22 cellular contexts compared by ENCODE assay signal in the genomic region with DNA sequence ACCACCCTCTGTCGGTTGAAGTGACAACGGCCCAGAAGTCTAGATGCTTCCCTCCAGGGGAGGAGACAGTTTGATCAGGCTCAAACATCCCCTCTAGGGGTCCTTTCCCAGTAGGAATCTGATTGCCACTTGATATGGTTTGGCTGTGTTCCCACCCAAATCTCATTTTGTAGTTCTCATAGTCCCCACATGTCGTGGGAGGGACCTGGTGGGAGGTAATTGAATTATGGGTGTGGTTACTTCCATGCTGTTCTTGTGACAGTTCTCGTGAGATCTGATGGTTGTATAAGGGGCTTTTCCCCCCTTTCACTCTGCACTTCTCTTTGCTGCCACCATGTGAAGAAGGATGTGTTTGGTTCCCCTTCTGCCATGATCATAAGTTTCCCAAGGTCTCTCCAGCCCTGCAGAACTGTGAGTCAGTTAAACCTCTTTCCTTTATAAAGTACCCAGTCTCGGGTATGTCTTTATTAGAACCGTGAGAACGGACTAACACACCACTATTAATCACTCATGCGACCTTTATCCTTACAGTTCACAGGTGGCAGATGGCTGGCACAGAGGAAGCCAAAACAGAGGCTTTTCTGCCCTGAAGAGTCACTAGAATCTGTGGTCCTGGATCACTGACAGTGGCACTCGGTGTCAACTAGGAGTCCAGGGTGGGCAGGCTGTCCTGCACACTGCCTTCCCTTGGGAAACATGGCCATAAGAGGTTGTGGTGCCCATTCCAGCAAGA. TPM values are rescaled to one million over a fixed set of nuclear protein-coding genes. Genes with fewer than 3 reads are reported as not detected.
DNase-seq lines count a peak whose midpoint lies in the region; ATAC-seq and TF ChIP-seq lines count a peak whose summit lies in the region.
"Had no signal": no experiment of that assay in that cellular context is flagged by ENCODE, and none has a peak within 500 bp of the region (broad histone marks: within the 10 kb centered on the region; RNA-seq: fewer than 3 reads in every experiment).

No MANE protein-coding gene starts in this region.

- peaks cover 7% of the 10 kb centered on the region for H3K4me1 Mint-ChIP-seq in brain
- H3K4me1 Mint-ChIP-seq: T-cell had no signal

- peak; percentile 1 for DNase-seq in activated CD4-positive, CD25-positive, alpha-beta regulatory T cell treated with anti-CD3 and anti-CD28 coated beads, Interleukin-2, amount 50 U/mL, for 72 hours
- DNase-seq in activated CD4-positive, CD25-positive, alpha-beta regulatory T cell (lab: John Stamatoyannopoulos, UW) = no peak
- peak; percentile 69 for DNase-seq in NCI-H2171 (lab: John Stamatoyannopoulos, UW)
- peak; percentile 36 for DNase-seq in sigmoid colon
- DNase-seq in medulla oblongata (ENCODE audit: extremely low spot score) = no peak
- DNase-seq in DMS153 treated with DMSO at 0.1 percent for 48 hours (lab: John Stamatoyannopoulos, UW; ENCODE audit: unreplicated experiment) = no peak
- DNase-seq: Calu3; CD4-positive, alpha-beta memory T cell; DMS79; GM23248; HCEC 1CT; Kasumi-1; MG63; NCI-H1048; NCI-H1436; NCI-H2029 treated with DMSO at 0.1 percent for 48 hours; Peyer's patch; T-cell had no signal

- H3K4me3 ChIP-seq in sigmoid colon = no peak overlapping the region
- H3K4me3 ChIP-seq: BLaER1, GM23248, MG63, Peyer's patch, SJSA1 had no signal

- no peak overlapping the region for H3K4me3 Mint-ChIP-seq in brain
- H3K4me3 Mint-ChIP-seq: CD4-positive, alpha-beta memory T cell; T-cell had no signal

- peaks cover 0 to 49% (median 30%) of the 10 kb centered on the region in 4 donors for H3K36me3 ChIP-seq in sigmoid colon

- no peak for TF ChIP-seq POLR2A in sigmoid colon (IDR thresholded peaks at IDR 0.05)

- no peaks in the 10 kb centered on the region for H3K27me3 ChIP-seq in sigmoid colon
- H3K27me3 ChIP-seq: BLaER1, MG63, Peyer's patch, SJSA1 had no signal

- intact Hi-C loops in sigmoid colon (cut with DNase I) = no loop called here

- H3K9me3 ChIP-seq in sigmoid colon = no peaks in the 10 kb centered on the region
- H3K9me3 ChIP-seq: BLaER1, MG63, Peyer's patch, SJSA1 had no signal

- TF ChIP-seq CTCF in brain (conservative IDR thresholded peaks at IDR 0.05) (no peak), sigmoid colon (IDR thresholded peaks at IDR 0.05) (no peak)

- peaks cover 0 to 2% (median 0%) of the 10 kb centered on the region in 5 experiments for H3K9me3 Mint-ChIP-seq in brain
- H3K9me3 Mint-ChIP-seq: CD4-positive, alpha-beta memory T cell; T-cell had no signal

- peaks cover 0 to 23% (median 17%) of the 10 kb centered on the region in 4 donors for H3K4me1 ChIP-seq in sigmoid colon
- H3K4me1 ChIP-seq: Peyer's patch, SJSA1 had no signal

- WGBS in sigmoid colon, 2 donors = 82 to 87% methylated on average over 9 of the region's 9 CpGs

- no peak for TF ChIP-seq EP300 in sigmoid colon (IDR thresholded peaks at IDR 0.05)

- peaks cover 44% of the 10 kb centered on the region for H3K36me3 Mint-ChIP-seq in brain

- H3K27ac ChIP-seq in sigmoid colon = no peak overlapping the region
- H3K27ac ChIP-seq: BLaER1, GM23248, Peyer's patch, SJSA1 had no signal

- H3K27me3 Mint-ChIP-seq in brain = no peaks in the 10 kb centered on the region
- H3K27me3 Mint-ChIP-seq: CD4-positive, alpha-beta memory T cell; T-cell had no signal

- H3K27ac Mint-ChIP-seq in brain = peak overlapping the region; percentile 22 to 98 (median 63)
- H3K27ac Mint-ChIP-seq: T-cell had no signal

- no peak for ATAC-seq in HG03039 (IDR thresholded peaks at IDR 0.05; ENCODE audit: unreplicated experiment)
- ATAC-seq: T-cell had no signal

RNA-seq across cellular contexts. Expression of gene ASPHD2, which starts 21.6 kb away (rescaled TPM):
- polyA plus RNA-seq in brain (ENCODE audit: insufficient read depth, low read depth, low replicate concordance) = 8.0 TPM
- 1 to 10 TPM in 3 of 4 donors, under 1 TPM in 1; 0.83 to 1.6 (median 1.3) TPM for total RNA-seq in sigmoid colon
- 1 to 10 TPM; 1.2 to 3.4 (median 1.8) TPM for polyA plus RNA-seq in sigmoid colon

RNA-seq across cellular contexts. Expression of gene HPS4, which starts 33.0 kb away (rescaled TPM):
- polyA plus RNA-seq in brain (ENCODE audit: insufficient read depth, low read depth, low replicate concordance) (25.0 TPM), sigmoid colon (10 to 100 TPM in 1 of 3 donors, 1 to 10 TPM in 2; 4.8 to 19.0 (median 9.0) TPM)
- total RNA-seq in sigmoid colon = 10 to 100 TPM; 16.0 to 48.7 (median 20.5) TPM

RNA-seq across cellular contexts. Expression of gene SRRD, which starts 33.1 kb away (rescaled TPM):
- polyA plus RNA-seq in brain (ENCODE audit: insufficient read depth, low read depth, low replicate concordance) (17.2 TPM), sigmoid colon (10 to 100 TPM in 1 of 3 donors, 1 to 10 TPM in 2; 4.4 to 10.0 (median 4.8) TPM)
- total RNA-seq in sigmoid colon = 10 to 100 TPM in 3 of 4 donors, 1 to 10 TPM in 1; 10.0 to 17.4 (median 11.3) TPM

Comparison
In these comparisons a context has a peak if more than half of its experiments do, and no peak if none do; other contexts are left out.
1. DNase-seq: peak in activated CD4-positive, CD25-positive, alpha-beta regulatory T cell treated with anti-CD3 and anti-CD28 coated beads, Interleukin-2, amount 50 U/mL, for 72 hours (single experiment), NCI-H2171 (single experiment) and sigmoid colon (single experiment); none in activated CD4-positive, CD25-positive, alpha-beta regulatory T cell (0 of 4), medulla oblongata (single experiment) and DMS153 treated with DMSO at 0.1 percent for 48 hours (single experiment).